10 cellular contexts compared by ENCODE assay signal in genomic region chr12:124747426-124748161, GRCh38.
DNase-seq lines count a peak whose midpoint lies in the region; ATAC-seq and TF ChIP-seq lines count a peak whose summit lies in the region.
"Had no signal": no experiment of that assay in that cellular context is flagged by ENCODE, and none has a peak within 500 bp of the region (broad histone marks: within the 10 kb centered on the region; RNA-seq: fewer than 3 reads in every experiment).

No MANE protein-coding gene starts in this region.

- peak overlapping the region; percentile 93 for H3K27ac ChIP-seq in Karpas-422 (ENCODE audit: low read length)
- peak overlapping the region; percentile 85 for H3K27ac ChIP-seq in psoas muscle

- H3K27me3 ChIP-seq in Karpas-422 (ENCODE audit: low read length) = no peaks in the 10 kb centered on the region
- H3K27me3 ChIP-seq in psoas muscle (ENCODE audit: insufficient read depth in 3 of 3, low read length in 2 of 3) = no peaks in the 10 kb centered on the region

- TF ChIP-seq CTCF in psoas muscle (IDR thresholded peaks at IDR 0.05) = no peak

- H3K9ac ChIP-seq in Karpas-422 (ENCODE audit: low read length) = peak overlapping the region; percentile 55

- H3K4me2 ChIP-seq in Karpas-422 (ENCODE audit: low read depth, low read length, poor library complexity, severe bottlenecking) = peak overlapping the region; percentile 65

- H2AFZ ChIP-seq in Karpas-422 (ENCODE audit: low read length) = peak overlapping the region; percentile 70; the same call in 1 of the 2 replicates

- peak overlapping the region; percentile 10; the same call in 1 of the 2 replicates for H3K4me3 ChIP-seq in Karpas-422 (ENCODE audit: low read length)
- H3K4me3 ChIP-seq in psoas muscle = no peak overlapping the region

- DNase-seq in GM04504 (ENCODE audit: low read depth) = peak; percentile 90
- peak; percentile 93 for DNase-seq in Karpas-422
- peak; percentile 51 for DNase-seq in dermis blood vessel endothelial cell
- no peak for DNase-seq in psoas muscle
- no peak for DNase-seq in NCI-H2196 (lab: John Stamatoyannopoulos, UW; ENCODE audit: unreplicated experiment)
- no peak for DNase-seq in islet precursor cell
- DNase-seq in NCI-H1930 (lab: John Stamatoyannopoulos, UW) = no peak
- DNase-seq: NCI-H2081; stimulated activated naive CD4-positive, alpha-beta T cell had no signal

- H4K20me1 ChIP-seq in Karpas-422 (ENCODE audit: insufficient read depth, low read depth, low read length) = no peaks in the 10 kb centered on the region

- peaks cover under 1% of the 10 kb centered on the region; the same call in 1 of the 2 replicates for H3K9me3 ChIP-seq in Karpas-422 (ENCODE audit: low read length)
- no peaks in the 10 kb centered on the region for H3K9me3 ChIP-seq in psoas muscle

- no peaks in the 10 kb centered on the region for H3K36me3 ChIP-seq in Karpas-422 (ENCODE audit: insufficient read depth, low read length)
- H3K36me3 ChIP-seq in psoas muscle (ENCODE audit: insufficient read depth in 1 of 2, low read depth in 1 of 2) = no peaks in the 10 kb centered on the region

- ATAC-seq in psoas muscle (peak in 2 of 4 donors; percentile 9 to 19), GM18858 (IDR thresholded peaks at IDR 0.05; ENCODE audit: unreplicated experiment) (no peak)

- no peaks in the 10 kb centered on the region for H3K9me2 ChIP-seq in Karpas-422 (replicated peaks; ENCODE audit: insufficient read depth, low read length)

- intact Hi-C loops in psoas muscle (cut with DNase I) = loop anchor here in 1 of 2 donors (5.0 kb wide), 1 partner anchor 65 kb away; no protein-coding TSS in a partner anchor

- 88 to 89% (median 88%) methylated on average over 15 of the region's 15 CpGs for WGBS in psoas muscle, 3 donors

- H3K79me2 ChIP-seq in Karpas-422 (ENCODE audit: low read length) = no peaks in the 10 kb centered on the region

- H3K4me1 ChIP-seq in Karpas-422 (ENCODE audit: low read length) (peaks cover 71% of the 10 kb centered on the region), psoas muscle (peaks cover 23% of the 10 kb centered on the region)

Comparison
In these comparisons a context has a peak if more than half of its experiments do, and no peak if none do; other contexts are left out.
1. DNase-seq: peak in GM04504 (single experiment), Karpas-422 (single experiment) and dermis blood vessel endothelial cell (single experiment); none in psoas muscle (0 of 2), NCI-H2196 (single experiment), islet precursor cell (single experiment) and NCI-H1930 (0 of 2).